ENCODE assay signal across 7 cellular contexts in genomic region chr21:42414928-42415769, GRCh38. TPM values are rescaled to one million over a fixed set of nuclear protein-coding genes. Genes with fewer than 3 reads are reported as not detected.
DNase-seq lines count a peak whose midpoint lies in the region; ATAC-seq and TF ChIP-seq lines count a peak whose summit lies in the region.

No MANE protein-coding gene starts in this region.

- peak; percentile 73 for ATAC-seq in GM19397 (IDR thresholded peaks at IDR 0.05; ENCODE audit: unreplicated experiment)
- ATAC-seq in HG03432 (IDR thresholded peaks at IDR 0.05; ENCODE audit: unreplicated experiment) = peak; percentile 79

- no peak overlapping the region for H3K4me3 ChIP-seq in epithelial cell of proximal tubule (ENCODE audit: low read depth, low read length)
- H3K4me3 ChIP-seq in OCI-LY7 (ENCODE audit: low read depth, low read length, poor library complexity, severe bottlenecking) = no peak overlapping the region

- no peak overlapping the region for H3K27ac ChIP-seq in OCI-LY7 (ENCODE audit: low read depth, low read length, poor library complexity, severe bottlenecking)

- no peaks in the 10 kb centered on the region for H3K36me3 ChIP-seq in OCI-LY7 (ENCODE audit: insufficient read depth, low read length)

- intact Hi-C loops in OCI-LY7 (cut with micrococcal nuclease; ENCODE audit: unreplicated experiment) = no loop called here

- H3K4me1 ChIP-seq in OCI-LY7 (ENCODE audit: insufficient read depth, low read length, poor library complexity, severe bottlenecking) = no peaks in the 10 kb centered on the region

- H3K9me2 ChIP-seq in OCI-LY7 (ENCODE audit: insufficient read depth, low read length) = no peaks in the 10 kb centered on the region

- no peak overlapping the region for H3K4me2 ChIP-seq in OCI-LY7 (ENCODE audit: low read length)

- H3K9me3 ChIP-seq in OCI-LY7 (ENCODE audit: low read length) = no peaks in the 10 kb centered on the region

- DNase-seq in activated CD4-positive, alpha-beta T cell treated with anti-CD3 and anti-CD28 coated beads, Interleukin-2, amount 50 U/mL, for 48 hours = peak; percentile 96 to 98
- DNase-seq in epithelial cell of proximal tubule (ENCODE audit: low read depth) = peak; percentile 33
- DNase-seq in stimulated activated CD4-positive, alpha-beta T cell treated with anti-CD3 and anti-CD28 coated beads, Interleukin-4, amount 100 ng/mL, for 1 hour = peak; percentile 91
- DNase-seq in NCI-H1105 (lab: John Stamatoyannopoulos, UW) = no peak
- DNase-seq in OCI-LY7 (ENCODE audit: low spot score) = no peak

- H3K79me2 ChIP-seq in OCI-LY7 (ENCODE audit: insufficient read depth, low read depth, low read length) = no peaks in the 10 kb centered on the region

- CTCF ChIA-PET in OCI-LY7 (lab: Charles Lee; ENCODE audit: unreplicated experiment) = no interaction called here

- TF ChIP-seq CTCF in epithelial cell of proximal tubule (conservative IDR thresholded peaks at IDR 0.05; ENCODE audit: low read depth, low read length) = no peak
- no peak for TF ChIP-seq CTCF in OCI-LY7 (conservative IDR thresholded peaks at IDR 0.05; ENCODE audit: low read length)

- no peak overlapping the region for H2AFZ ChIP-seq in OCI-LY7 (ENCODE audit: low read length)

- H4K20me1 ChIP-seq in OCI-LY7 (ENCODE audit: insufficient read depth, low read length) = no peaks in the 10 kb centered on the region

- no TSS peak for BruUV-seq in OCI-LY7 (replicated peaks; lab: Mats Ljungman, UMichigan)

- POLR2A ChIA-PET in OCI-LY7 (lab: Charles Lee) = interaction anchor here (1.1 kb wide), 1 partner anchor 120 kb away, joined by 3 read pairs; no protein-coding TSS in a partner anchor

RNA-seq across cellular contexts. Expression of gene UBASH3A, which starts 11.4 kb away (rescaled TPM):
- not detected in 2 replicates for total RNA-seq in epithelial cell of proximal tubule
- not detected in 2 replicates for total RNA-seq in OCI-LY7 (2014; rRNA removed; shearing (Covaris generic))
- total RNA-seq in OCI-LY7 (2022) = not detected in 2 replicates

RNA-seq across cellular contexts. Expression of gene TMPRSS3, which starts 19.3 kb away (rescaled TPM):
- total RNA-seq in epithelial cell of proximal tubule (0.43 and 2.0 TPM in 2 replicates), OCI-LY7 (2022) (not detected in 2 replicates)
- not detected in 2 replicates for total RNA-seq in OCI-LY7 (2014; rRNA removed; shearing (Covaris generic))

RNA-seq across cellular contexts. Expression of gene TFF1, which starts 48.8 kb away (rescaled TPM):
- not detected in 2 replicates for total RNA-seq in epithelial cell of proximal tubule
- total RNA-seq in OCI-LY7 (2014; rRNA removed; shearing (Covaris generic)) = not detected in 2 replicates
- not detected in 2 replicates for total RNA-seq in OCI-LY7 (2022)

Comparison
In these comparisons a context has a peak if more than half of its experiments do, and no peak if none do; other contexts are left out.
1. DNase-seq: peak in activated CD4-positive, alpha-beta T cell treated with anti-CD3 and anti-CD28 coated beads, Interleukin-2, amount 50 U/mL, for 48 hours (2 of 2), epithelial cell of proximal tubule (single experiment) and stimulated activated CD4-positive, alpha-beta T cell treated with anti-CD3 and anti-CD28 coated beads, Interleukin-4, amount 100 ng/mL, for 1 hour (single experiment); none in NCI-H1105 (single experiment) and OCI-LY7 (single experiment).